ENCODE assay signal across 1 cellular context in genomic region chr10:11402392-11402791, GRCh38.
TF ChIP-seq lines count a peak whose summit lies in the region.

No MANE protein-coding gene starts in this region.

TF ChIP-seq in K562, 482 proteins besides CTCF, POLR2A, EP300 and RAD21 (continued from another document):
- no peak for TF ChIP-seq CEBPZ (IDR thresholded peaks at IDR 0.05; ENCODE audit: borderline replicate concordance, low read depth, low read length)
- TF ChIP-seq ATF4 (CRISPR knock-in tag; IDR thresholded peaks at IDR 0.05): no peak
- TF ChIP-seq ZFPM2 (CRISPR knock-in tag; IDR thresholded peaks at IDR 0.05): no peak
- no peak for TF ChIP-seq SNRNP70 (optimal IDR thresholded peaks at IDR 0.05; ENCODE audit: low read depth, low read length)
- TF ChIP-seq RBM25 (IDR thresholded peaks at IDR 0.05; ENCODE audit: low read depth, low read length, severe bottlenecking): peak; percentile 58
- TF ChIP-seq FOXA3 (CRISPR knock-in tag; conservative IDR thresholded peaks at IDR 0.05 in 1 of 2, IDR thresholded peaks at IDR 0.05 in 1 of 2): no peak
